Comparison of ENCODE assay signal across 28 cellular contexts in the genomic region with DNA sequence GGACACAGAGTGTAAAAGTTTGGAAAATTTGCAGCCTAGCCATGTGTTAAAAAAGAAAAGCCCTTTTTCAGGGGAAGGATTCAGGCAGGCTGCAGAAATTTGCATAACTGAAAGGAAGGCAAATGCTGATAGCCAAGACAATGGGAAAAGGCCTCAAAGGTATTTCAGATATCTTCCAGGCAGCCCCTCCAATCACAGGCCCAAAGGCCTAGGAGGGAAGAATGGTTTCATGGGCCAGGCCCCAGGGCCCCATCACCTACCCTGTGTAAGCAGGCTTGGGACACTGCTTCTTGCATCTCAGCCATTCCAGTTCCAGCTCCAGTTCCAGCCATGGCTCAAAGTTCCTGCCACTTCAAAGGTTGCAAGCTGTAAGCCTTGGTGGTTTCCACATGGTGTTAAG. TPM values are rescaled to one million over a fixed set of nuclear protein-coding genes. Genes with fewer than 3 reads are reported as not detected.
DNase-seq lines count a peak whose midpoint lies in the region; ATAC-seq and TF ChIP-seq lines count a peak whose summit lies in the region.
"Had no signal": no experiment of that assay in that cellular context is flagged by ENCODE, and none has a peak within 500 bp of the region (broad histone marks: within the 10 kb centered on the region; RNA-seq: fewer than 3 reads in every experiment).

No MANE protein-coding gene starts in this region.

- H3K27me3 ChIP-seq in KMS-11 (ENCODE audit: insufficient read depth, low read depth): no peaks in the 10 kb centered on the region
- H3K27me3 ChIP-seq: BLaER1, cardiac muscle cell, esophagus muscularis mucosa, heart right ventricle, sigmoid colon, tibial artery had no signal

- no peaks in the 10 kb centered on the region for H3K79me2 ChIP-seq in KMS-11 (ENCODE audit: insufficient read depth, low read depth)

- peaks cover 14% of the 10 kb centered on the region for H3K4me1 ChIP-seq in KMS-11 (ENCODE audit: low read depth, poor library complexity, severe bottlenecking)
- H3K4me1 ChIP-seq: esophagus muscularis mucosa, HAP-1, sigmoid colon, tibial artery had no signal

- peaks cover 37 to 41% of the 10 kb centered on the region in 2 donors for H3K4me1 Mint-ChIP-seq in natural killer cell treated with Interleukin-12 subunit alpha and Interleukin-12 subunit beta and Interleukin-15 and Interleukin-18, amount 100 ng/mL, for 72 hours (ENCODE audit: low read depth in 2 of 2)
- peaks cover 33 to 47% of the 10 kb centered on the region in 2 donors for H3K4me1 Mint-ChIP-seq in natural killer cell
- peaks cover 23 to 25% of the 10 kb centered on the region in 2 donors for H3K4me1 Mint-ChIP-seq in effector memory CD8-positive, alpha-beta T cell (ENCODE audit: low read depth in 2 of 2)

- H3K4me3 ChIP-seq in KMS-11 (IDR thresholded peaks at IDR 0.05; ENCODE audit: insufficient read depth, low read depth, low read length): no peak overlapping the region
- H3K4me3 ChIP-seq: BLaER1, cardiac muscle cell, coronary artery, esophagus muscularis mucosa, HAP-1, heart right ventricle, lung, sigmoid colon, tibial artery had no signal

- no peak overlapping the region for H3K4me3 Mint-ChIP-seq in natural killer cell treated with Interleukin-12 subunit alpha and Interleukin-12 subunit beta and Interleukin-15 and Interleukin-18, amount 100 ng/mL, for 72 hours
- H3K4me3 Mint-ChIP-seq in natural killer cell: no peak overlapping the region
- H3K4me3 Mint-ChIP-seq in effector memory CD8-positive, alpha-beta T cell: no peak overlapping the region

- H3K4me2 ChIP-seq in KMS-11: no peak overlapping the region
- H3K4me2 ChIP-seq: BLaER1 had no signal

- no peak for DNase-seq in natural killer cell treated with Interleukin-12 subunit alpha and Interleukin-12 subunit beta and Interleukin-15 and Interleukin-18, amount 100 ng/mL, for 72 hours (ENCODE audit: low spot score)
- DNase-seq in natural killer cell (no peak), NCI-H146 (lab: John Stamatoyannopoulos, UW) (no peak), NCI-H2081 treated with DMSO at 0.1 percent for 48 hours (lab: John Stamatoyannopoulos, UW) (no peak)
- DNase-seq in effector memory CD8-positive, alpha-beta T cell: no peak
- DNase-seq in effector CD4-positive, alpha-beta T cell: no peak
- DNase-seq: activated CD4-positive, alpha-beta T cell treated with anti-CD3 and anti-CD28 coated beads, Interleukin-2, amount 50 U/mL, for 48 hours; activated T-cell treated with anti-CD3 and anti-CD28 coated beads for 4 hours; foreskin fibroblast; heart right ventricle; kidney glomerular epithelial cell; naive thymus-derived CD8-positive, alpha-beta T cell; NCI-H1694; NCI-H446; sigmoid colon; stimulated activated CD4-positive, alpha-beta T cell treated with anti-CD3 and anti-CD28 coated beads, Interleukin-4, amount 100 ng/mL, for 1 hour; tibial artery had no signal

- H4K20me1 ChIP-seq in KMS-11 (ENCODE audit: insufficient read depth): no peaks in the 10 kb centered on the region
- H4K20me1 ChIP-seq: BLaER1 had no signal

- TF ChIP-seq CTCF in natural killer cell (IDR thresholded peaks at IDR 0.05) (no peak), KMS-11 (conservative IDR thresholded peaks at IDR 0.05; ENCODE audit: low read depth, low read length) (no peak)

- H3K9ac ChIP-seq in KMS-11: no peak overlapping the region
- H3K9ac ChIP-seq: BLaER1 had no signal

- no peaks in the 10 kb centered on the region for H3K36me3 ChIP-seq in KMS-11 (ENCODE audit: insufficient read depth)
- H3K36me3 ChIP-seq: cardiac muscle cell, esophagus muscularis mucosa, HAP-1, heart right ventricle, sigmoid colon, tibial artery had no signal

- H3K36me3 Mint-ChIP-seq in natural killer cell treated with Interleukin-12 subunit alpha and Interleukin-12 subunit beta and Interleukin-15 and Interleukin-18, amount 100 ng/mL, for 72 hours: peaks cover 22% of the 10 kb centered on the region
- H3K36me3 Mint-ChIP-seq in natural killer cell: peaks cover 6% of the 10 kb centered on the region
- H3K36me3 Mint-ChIP-seq in effector memory CD8-positive, alpha-beta T cell (ENCODE audit: insufficient read depth): no peaks in the 10 kb centered on the region
- H3K36me3 Mint-ChIP-seq: naive thymus-derived CD8-positive, alpha-beta T cell had no signal

- H3K27me3 Mint-ChIP-seq in natural killer cell treated with Interleukin-12 subunit alpha and Interleukin-12 subunit beta and Interleukin-15 and Interleukin-18, amount 100 ng/mL, for 72 hours: no peaks in the 10 kb centered on the region
- H3K27me3 Mint-ChIP-seq in natural killer cell (ENCODE audit: low read depth in 2 of 2): no peaks in the 10 kb centered on the region
- no peaks in the 10 kb centered on the region for H3K27me3 Mint-ChIP-seq in effector memory CD8-positive, alpha-beta T cell
- H3K27me3 Mint-ChIP-seq: naive thymus-derived CD8-positive, alpha-beta T cell had no signal

- intact Hi-C loops in natural killer cell (cut with micrococcal nuclease): no loop called here

- H3K27ac ChIP-seq in KMS-11: no peak overlapping the region
- H3K27ac ChIP-seq: cardiac muscle cell, coronary artery, esophagus muscularis mucosa, RWPE1, sigmoid colon, tibial artery had no signal

- 0 out of 2 replicates have a peak overlapping the region, but pooled peaks have one; percentile 28 for H2AFZ ChIP-seq in KMS-11 (ENCODE audit: low read depth)

- peaks cover 15% of the 10 kb centered on the region for H3K9me3 Mint-ChIP-seq in natural killer cell treated with Interleukin-12 subunit alpha and Interleukin-12 subunit beta and Interleukin-15 and Interleukin-18, amount 100 ng/mL, for 72 hours
- peaks cover 0 to 2% of the 10 kb centered on the region in 2 donors for H3K9me3 Mint-ChIP-seq in natural killer cell
- no peaks in the 10 kb centered on the region for H3K9me3 Mint-ChIP-seq in effector memory CD8-positive, alpha-beta T cell

- peak overlapping the region; percentile 93 to 99 for H3K27ac Mint-ChIP-seq in natural killer cell treated with Interleukin-12 subunit alpha and Interleukin-12 subunit beta and Interleukin-15 and Interleukin-18, amount 100 ng/mL, for 72 hours
- peak overlapping the region in 1 of 2 donors; percentile 14 for H3K27ac Mint-ChIP-seq in natural killer cell
- H3K27ac Mint-ChIP-seq in effector memory CD8-positive, alpha-beta T cell: peak overlapping the region; percentile 86 to 91

- ATAC-seq in natural killer cell treated with Interleukin-12 subunit alpha and Interleukin-12 subunit beta and Interleukin-15 and Interleukin-18, amount 100 ng/mL, for 72 hours: no peak
- ATAC-seq in natural killer cell: no peak
- no peak for ATAC-seq in effector memory CD8-positive, alpha-beta T cell (replicated peaks)
- ATAC-seq: heart right ventricle; naive thymus-derived CD8-positive, alpha-beta T cell had no signal

RNA-seq across cellular contexts. Expression of a gene that starts 4.8 kb away (rescaled TPM):
- total RNA-seq in natural killer cell treated with Interleukin-12 subunit alpha and Interleukin-12 subunit beta and Interleukin-15 and Interleukin-18, amount 100 ng/mL, for 72 hours: not detected
- total RNA-seq in natural killer cell: 1 to 10 TPM in 1 of 3 donors, under 1 TPM in 2; 0.60 to 3.3 (median 0.91) TPM
- total RNA-seq: astrocyte; esophagus muscularis mucosa; naive thymus-derived CD8-positive, alpha-beta T cell; pulmonary artery endothelial cell; sigmoid colon; SK-MEL-5 had no signal

RNA-seq across cellular contexts. Expression of a gene that starts 35.8 kb away (rescaled TPM):
- not detected for total RNA-seq in natural killer cell treated with Interleukin-12 subunit alpha and Interleukin-12 subunit beta and Interleukin-15 and Interleukin-18, amount 100 ng/mL, for 72 hours
- under 1 TPM in 2 of 3 donors, not detected in 1; 0.29 to 0.35 TPM for total RNA-seq in natural killer cell
- total RNA-seq: cardiac muscle cell had no signal
